In the genomic region with DNA sequence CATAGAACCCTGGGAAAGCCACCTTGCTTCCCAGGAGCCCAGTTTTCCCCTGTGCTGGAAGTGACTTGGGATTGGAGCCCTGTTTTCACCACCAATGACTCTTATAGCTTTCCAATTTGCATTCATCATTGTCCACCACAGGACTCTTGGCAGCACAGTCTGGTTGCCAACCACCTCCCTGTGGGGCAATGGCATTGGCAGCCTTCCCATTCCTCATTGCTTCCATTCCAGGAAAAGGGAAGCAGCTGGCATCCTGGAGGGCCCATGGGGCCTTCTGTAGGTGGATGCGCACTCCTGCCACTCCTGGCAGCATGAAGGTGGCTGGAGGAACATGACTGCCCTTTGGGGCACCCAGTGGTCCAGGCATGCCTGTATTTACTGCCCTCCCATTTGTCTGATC, we compare ENCODE assay signal across 11 cellular contexts. TPM values are rescaled to one million over a fixed set of nuclear protein-coding genes. Genes with fewer than 3 reads are reported as not detected.
DNase-seq lines count a peak whose midpoint lies in the region; ATAC-seq, FAIRE-seq and TF ChIP-seq lines count a peak whose summit lies in the region.
"Had no signal": no experiment of that assay in that cellular context is flagged by ENCODE, and none has a peak within 500 bp of the region (broad histone marks: within the 10 kb centered on the region; RNA-seq: fewer than 3 reads in every experiment).

No MANE protein-coding gene starts in this region.

- no peaks in the 10 kb centered on the region for H3K36me3 ChIP-seq in PC-3 (ENCODE audit: low read depth, low read length)
- no peaks in the 10 kb centered on the region for H3K36me3 ChIP-seq in skeletal muscle satellite cell (ENCODE audit: insufficient read depth, low read length)
- H3K36me3 ChIP-seq: neural progenitor cell had no signal

- H3K27me3 Mint-ChIP-seq in mesothelial cell of epicardium (ENCODE audit: low read depth) = peaks cover 6% of the 10 kb centered on the region

- no peak for ATAC-seq in PC-3

- H2AFZ ChIP-seq in PC-3 (ENCODE audit: low read length) = no peak overlapping the region
- H2AFZ ChIP-seq: neural progenitor cell had no signal

- TF ChIP-seq CTCF in PC-3 (conservative IDR thresholded peaks at IDR 0.05; ENCODE audit: low read depth, low read length) (no peak), mesothelial cell of epicardium (IDR thresholded peaks at IDR 0.05; ENCODE audit: unreplicated experiment) (no peak)

- H3K4me2 ChIP-seq in PC-3 (ENCODE audit: low read length) = no peak overlapping the region
- H3K4me2 ChIP-seq in skeletal muscle satellite cell (ENCODE audit: low read length) = peak overlapping the region; percentile 31
- H3K4me2 ChIP-seq: neural progenitor cell had no signal

- no peaks in the 10 kb centered on the region for H3K9me3 ChIP-seq in PC-3 (ENCODE audit: low read length)
- no peaks in the 10 kb centered on the region for H3K9me3 ChIP-seq in skeletal muscle satellite cell (replicated peaks; ENCODE audit: low read length)

- no peak overlapping the region for H3K9ac ChIP-seq in PC-3 (ENCODE audit: low read length)
- H3K9ac ChIP-seq in skeletal muscle satellite cell (ENCODE audit: low read depth, low read length) = peak overlapping the region; percentile 62
- H3K9ac ChIP-seq: neural progenitor cell had no signal

- peaks cover 27% of the 10 kb centered on the region for H3K4me1 Mint-ChIP-seq in mesothelial cell of epicardium

- CTCF ChIA-PET in PC-3 (lab: Charles Lee) = no interaction called here

- intact Hi-C loops in PC-3 (cut with micrococcal nuclease) = no loop called here

- no TSS peak for BruUV-seq in PC-3 (replicated peaks; lab: Mats Ljungman, UMichigan)

- no peak overlapping the region for H3K27ac ChIP-seq in PC-3 (ENCODE audit: low read length)
- H3K27ac ChIP-seq: neural progenitor cell had no signal

- POLR2A ChIA-PET in PC-3 (lab: Charles Lee; ENCODE audit: unreplicated experiment) = no interaction called here

- DNase-seq in GM03348 (ENCODE audit: low spot score) (peak; percentile 58), PC-3 (peak; percentile 37), frontal cortex (ENCODE audit: low spot score in 2 of 2) (peak; percentile 26 to 45), COLO668 (lab: John Stamatoyannopoulos, UW; ENCODE audit: unreplicated experiment) (no peak), GF-D8 (lab: John Stamatoyannopoulos, UW) (no peak), mesothelial cell of epicardium (ENCODE audit: low spot score in 2 of 2, unreplicated experiment in 2 of 2) (no peak)
- no peak for DNase-seq in activated CD4-positive, alpha-beta T cell treated with anti-CD3 and anti-CD28 coated beads for 48 hours
- DNase-seq: T1000 had no signal

- H3K4me3 Mint-ChIP-seq in mesothelial cell of epicardium = no peak overlapping the region
- H3K4me3 Mint-ChIP-seq: neural progenitor cell had no signal

- no peaks in the 10 kb centered on the region for H4K20me1 ChIP-seq in PC-3 (ENCODE audit: low read length)

- no peak overlapping the region for H3K4me3 ChIP-seq in PC-3 (ENCODE audit: low read length)
- no peak overlapping the region for H3K4me3 ChIP-seq in skeletal muscle satellite cell (ENCODE audit: low read length)
- H3K4me3 ChIP-seq: neural progenitor cell had no signal

- H3K27me3 ChIP-seq in PC-3 (ENCODE audit: low read length) = peaks cover 6% of the 10 kb centered on the region; the same call in 1 of the 2 replicates
- peaks cover 2% of the 10 kb centered on the region for H3K27me3 ChIP-seq in skeletal muscle satellite cell (ENCODE audit: control insufficient read depth, insufficient read depth, low read length)
- H3K27me3 ChIP-seq: neural progenitor cell had no signal

- H3K9me3 Mint-ChIP-seq in mesothelial cell of epicardium = no peaks in the 10 kb centered on the region
- H3K9me3 Mint-ChIP-seq: activated T-helper 2 cell treated with anti-CD3 and anti-CD28 coated beads, Interferon-gamma antibody, Interleukin-2, Interleukin-4, amounts not matched to agents 10 μg/mL and 5 μg/mL and 100 μg/mL, durations not matched to agents 14 hours and 24 hours and 36 hours; neural progenitor cell had no signal

- no peaks in the 10 kb centered on the region for H3K9me2 ChIP-seq in PC-3 (replicated peaks; ENCODE audit: low read length)

- H3F3A ChIP-seq in PC-3 (ENCODE audit: low read length, unreplicated experiment) = no peaks in the 10 kb centered on the region

- no peaks in the 10 kb centered on the region for H3K36me3 Mint-ChIP-seq in mesothelial cell of epicardium
- H3K36me3 Mint-ChIP-seq: neural progenitor cell had no signal

- FAIRE-seq in frontal cortex (lab: Jason Lieb, UNC) = no peak

- no peaks in the 10 kb centered on the region for H3K79me2 ChIP-seq in PC-3 (ENCODE audit: low read length)

- no peak overlapping the region for H3K27ac Mint-ChIP-seq in mesothelial cell of epicardium
- H3K27ac Mint-ChIP-seq: activated T-helper 2 cell treated with anti-CD3 and anti-CD28 coated beads, Interferon-gamma antibody, Interleukin-2, Interleukin-4, amounts not matched to agents 10 μg/mL and 5 μg/mL and 100 μg/mL, durations not matched to agents 14 hours and 24 hours and 36 hours; neural progenitor cell had no signal

- no peaks in the 10 kb centered on the region for H3K4me1 ChIP-seq in PC-3 (ENCODE audit: insufficient read depth, low read length)
- peaks cover 38% of the 10 kb centered on the region for H3K4me1 ChIP-seq in skeletal muscle satellite cell (ENCODE audit: control insufficient read depth, insufficient read depth, low read length)

RNA-seq across cellular contexts. Expression of a gene that starts 57.7 kb away (rescaled TPM):
- total RNA-seq in PC-3 (2014; rRNA removed) = 19.4 and 22.1 TPM in 2 replicates
- total RNA-seq in frontal cortex = 213 TPM
- total RNA-seq in skeletal muscle satellite cell (2012; rRNA removed) = 36.7 and 42.8 TPM in 2 replicates
- total RNA-seq in mesothelial cell of epicardium = 49.6 to 61.0 TPM (median 54.6 TPM) in 3 replicates

Comparison
In these comparisons a context has a peak if more than half of its experiments do, and no peak if none do; other contexts are left out.
1. DNase-seq: peak in GM03348 (single experiment), PC-3 (single experiment) and frontal cortex (2 of 2); none in COLO668 (single experiment), GF-D8 (single experiment), mesothelial cell of epicardium (0 of 2) and activated CD4-positive, alpha-beta T cell treated with anti-CD3 and anti-CD28 coated beads for 48 hours (single experiment).